Comparison of ENCODE assay signal across 14 cellular contexts in genomic region chr9:82588801-82589200, GRCh38.
DNase-seq lines count a peak whose midpoint lies in the region; TF ChIP-seq lines count a peak whose summit lies in the region.
"Had no signal": no experiment of that assay in that cellular context is flagged by ENCODE, and none has a peak within 500 bp of the region (broad histone marks: within the 10 kb centered on the region; RNA-seq: fewer than 3 reads in every experiment).

No MANE protein-coding gene starts in this region.

- H3K9me2 ChIP-seq in hepatocyte (replicated peaks; ENCODE audit: insufficient read depth), result no peaks in the 10 kb centered on the region

- no peaks in the 10 kb centered on the region for H3K79me2 ChIP-seq in hepatocyte

- H3K4me2 ChIP-seq in hepatocyte, result peak overlapping the region; percentile 13

- no peak overlapping the region for H3K9ac ChIP-seq in liver (ENCODE audit: low read depth in 1 of 2, low read length in 2 of 2)

- H3K27ac ChIP-seq in hepatocyte (peak overlapping the region; percentile 71), liver (ENCODE audit: low read depth in 1 of 2, low read length in 2 of 2) (no peak overlapping the region), RWPE1 (no peak overlapping the region)

- H3K9me3 ChIP-seq in hepatocyte (ENCODE audit: low read depth) (no peaks in the 10 kb centered on the region), liver (ENCODE audit: control insufficient read depth in 4 of 4, low read length in 3 of 4) (no peaks in the 10 kb centered on the region)
- H3K9me3 ChIP-seq: BE2C, Caco-2 had no signal

- H2AFZ ChIP-seq in hepatocyte, result no peak overlapping the region

- 46% methylated on average over 3 of the region's 3 CpGs for WGBS in hepatocyte (ENCODE audit: low lambda C conversion rate, missing lambda C conversion rate)
- WGBS in liver, result 43% methylated on average over 3 of the region's 3 CpGs

- H3K36me3 ChIP-seq in hepatocyte (replicated peaks; ENCODE audit: insufficient read depth, low read depth) (no peaks in the 10 kb centered on the region), liver (ENCODE audit: control insufficient read depth in 4 of 4, insufficient read depth in 3 of 4, low read depth in 1 of 4, low read length in 3 of 4) (no peaks in the 10 kb centered on the region)
- H3K36me3 ChIP-seq: BE2C had no signal

- H3K4me3 ChIP-seq in hepatocyte, result no peak overlapping the region
- H3K4me3 ChIP-seq in liver (ENCODE audit: low read depth in 1 of 3, low read length in 3 of 3), result no peak overlapping the region

- peak overlapping the region; percentile 72 to 83 (median 83) for H3K27ac Mint-ChIP-seq in nephron
- H3K27ac Mint-ChIP-seq: CD4-positive, alpha-beta T cell; H9 had no signal

- no peak overlapping the region for H3K4me3 Mint-ChIP-seq in nephron
- H3K4me3 Mint-ChIP-seq: CD4-positive, alpha-beta T cell; H9 had no signal

- DNase-seq in NCI-H1105 treated with DMSO at 0.1 percent for 48 hours (lab: John Stamatoyannopoulos, UW) (peak; percentile 46), hepatocyte (ENCODE audit: low spot score) (peak; percentile 32), epidermal melanocyte (ENCODE audit: insufficient read length, low spot score) (no peak), RWPE1 (ENCODE audit: low spot score) (no peak), dedifferentiated amniotic fluid mesenchymal stem cell (ENCODE audit: extremely low spot score) (no peak), T-helper 2 cell (no peak)
- DNase-seq: ACHN; BE2C; C1 segment of cervical spinal cord; Caco-2; CD4-positive, alpha-beta T cell; H9 had no signal

- TF ChIP-seq RAD21 in liver (IDR thresholded peaks at IDR 0.05), result no peak

- no peaks in the 10 kb centered on the region for H3K27me3 Mint-ChIP-seq in nephron (ENCODE audit: low read depth)
- H3K27me3 Mint-ChIP-seq: CD4-positive, alpha-beta T cell had no signal

- H3K4me1 ChIP-seq in hepatocyte (ENCODE audit: insufficient read depth), result peaks cover 28% of the 10 kb centered on the region
- H3K4me1 ChIP-seq in liver (ENCODE audit: control insufficient read depth in 4 of 4, insufficient read depth in 4 of 4, low read length in 3 of 4), result peaks cover 1 to 7% (median 5%) of the 10 kb centered on the region in 4 donors
- H3K4me1 ChIP-seq: Caco-2 had no signal

- H3K4me1 Mint-ChIP-seq in nephron, result peaks cover 31% of the 10 kb centered on the region
- H3K4me1 Mint-ChIP-seq: H9 had no signal

- CTCF ChIA-PET in RWPE1 (lab: Yijun Ruan, JAX), result interaction anchor here (0.6 kb wide), 2 partner anchors 35 to 214 kb away, joined by 3 to 7 read pairs; no protein-coding TSS in a partner anchor

- no peak for TF ChIP-seq CTCF in hepatocyte (IDR thresholded peaks at IDR 0.05; ENCODE audit: poor library complexity)
- TF ChIP-seq CTCF in liver (IDR thresholded peaks at IDR 0.05; ENCODE audit: low read depth, low read length, missing input control), result no peak
- no peak for TF ChIP-seq CTCF in nephron (IDR thresholded peaks at IDR 0.05; ENCODE audit: unreplicated experiment in 3 of 3)
- no peak for TF ChIP-seq CTCF in RWPE1 (conservative IDR thresholded peaks at IDR 0.05; ENCODE audit: low read depth)

- no peaks in the 10 kb centered on the region for H4K20me1 ChIP-seq in hepatocyte (ENCODE audit: insufficient read depth, poor library complexity, severe bottlenecking)

- no peaks in the 10 kb centered on the region for H3K9me3 Mint-ChIP-seq in nephron
- H3K9me3 Mint-ChIP-seq: H9 had no signal

- no peaks in the 10 kb centered on the region for H3K36me3 Mint-ChIP-seq in nephron (ENCODE audit: low read depth)

- H3K27me3 ChIP-seq in hepatocyte (no peaks in the 10 kb centered on the region), liver (ENCODE audit: control insufficient read depth in 4 of 4, insufficient read depth in 4 of 4, low read length in 3 of 4) (no peaks in the 10 kb centered on the region)
- H3K27me3 ChIP-seq: BE2C had no signal

- POLR2A ChIA-PET in RWPE1 (lab: Yijun Ruan, JAX; ENCODE audit: low non-redundant PET), result no interaction called here

TF ChIP-seq in liver, 16 proteins besides CTCF, POLR2A, EP300 and RAD21:
- TF ChIP-seq HNF4G (IDR thresholded peaks at IDR 0.05) (no peak), TAF1 (conservative IDR thresholded peaks at IDR 0.05) (no peak), YY1 (IDR thresholded peaks at IDR 0.05) (no peak), HNF4A (conservative IDR thresholded peaks at IDR 0.05) (peak; percentile 47 to 70), JUND (IDR thresholded peaks at IDR 0.05) (no peak)
TF ChIP-seq in liver: peak in this region for 1.

Comparison
In these comparisons a context has a peak if more than half of its experiments do, and no peak if none do; other contexts are left out.
1. DNase-seq: peak in NCI-H1105 treated with DMSO at 0.1 percent for 48 hours (single experiment) and hepatocyte (single experiment); none in epidermal melanocyte (single experiment), RWPE1 (single experiment), dedifferentiated amniotic fluid mesenchymal stem cell (single experiment) and T-helper 2 cell (0 of 5).